12 cellular contexts compared by ENCODE assay signal in genomic region chr2:74201196-74201595, GRCh38. TPM values are rescaled to one million over a fixed set of nuclear protein-coding genes. Genes with fewer than 3 reads are reported as not detected.
DNase-seq lines count a peak whose midpoint lies in the region; TF ChIP-seq lines count a peak whose summit lies in the region.
"Had no signal": no experiment of that assay in that cellular context is flagged by ENCODE, and none has a peak within 500 bp of the region (broad histone marks: within the 10 kb centered on the region; RNA-seq: fewer than 3 reads in every experiment).

No MANE protein-coding gene starts in this region.

- H3K27me3 Mint-ChIP-seq in T-helper 2 cell treated with Interferon-gamma antibody and Interleukin-4, amounts not matched to agents 5 μg/mL and 100 μg/mL, for 36 hours (ENCODE audit: low read depth): peaks cover 2% of the 10 kb centered on the region

- no peak overlapping the region for H3K9ac ChIP-seq in mammary epithelial cell (ENCODE audit: insufficient read depth, low read length)
- H3K9ac ChIP-seq in skeletal muscle satellite cell (ENCODE audit: low read depth, low read length): no peak overlapping the region

- peaks cover 16% of the 10 kb centered on the region for H4K20me1 ChIP-seq in mammary epithelial cell (ENCODE audit: insufficient read depth, low read length)

- peak overlapping the region; percentile 99 for H3K4me3 Mint-ChIP-seq in T-helper 2 cell treated with Interferon-gamma antibody and Interleukin-4, amounts not matched to agents 5 μg/mL and 100 μg/mL, for 36 hours

- H3K36me3 ChIP-seq in MG63: peaks cover 67% of the 10 kb centered on the region
- H3K36me3 ChIP-seq in mammary epithelial cell (ENCODE audit: insufficient read depth, low read length): peaks cover 10% of the 10 kb centered on the region
- no peaks in the 10 kb centered on the region for H3K36me3 ChIP-seq in skeletal muscle satellite cell (ENCODE audit: insufficient read depth, low read length)

- no peak overlapping the region for H3K27ac ChIP-seq in mammary epithelial cell (ENCODE audit: insufficient read depth, low read depth, low read length)

- no peak for DNase-seq in T-helper 2 cell treated with Interferon-gamma antibody and Interleukin-4, amounts not matched to agents 5 μg/mL and 100 μg/mL, for 36 hours (ENCODE audit: low spot score)
- no peak for DNase-seq in T-helper 2 cell
- no peak for DNase-seq in MG63
- DNase-seq in mammary epithelial cell: no peak
- DNase-seq in COLO668 (lab: John Stamatoyannopoulos, UW; ENCODE audit: unreplicated experiment): no peak
- no peak for DNase-seq in retina
- no peak for DNase-seq in DMS53 treated with DMSO at 0.1 percent for 48 hours (lab: John Stamatoyannopoulos, UW; ENCODE audit: unreplicated experiment)
- DNase-seq: ACHN; activated CD4-positive, CD25-positive, alpha-beta regulatory T cell; KBM-7; testis had no signal

- in situ Hi-C loops in mammary epithelial cell (cut with MboI; ENCODE audit: low sequenced_read_pairs in 2 of 2): no loop called here

- H3K27ac Mint-ChIP-seq in T-helper 2 cell treated with Interferon-gamma antibody and Interleukin-4, amounts not matched to agents 5 μg/mL and 100 μg/mL, for 36 hours: peak overlapping the region; percentile 70

- H3K27me3 ChIP-seq in MG63 (no peaks in the 10 kb centered on the region), mammary epithelial cell (ENCODE audit: insufficient read depth, low read length) (no peaks in the 10 kb centered on the region), skeletal muscle satellite cell (ENCODE audit: control insufficient read depth, insufficient read depth, low read length) (no peaks in the 10 kb centered on the region)
- H3K27me3 ChIP-seq: testis had no signal

- dilution Hi-C loops in mammary epithelial cell (cut with HindIII; ENCODE audit: low sequenced_read_pairs): no loop called here

- H3K4me3 ChIP-seq in MG63 (peak overlapping the region; percentile 100; the same call in 1 of the 2 replicates), mammary epithelial cell (replicated peaks in 1 of 3; ENCODE audit: insufficient read depth in 1 of 3, low read depth in 2 of 3, low read length in 3 of 3) (no peak overlapping the region), skeletal muscle satellite cell (ENCODE audit: low read length) (peak overlapping the region; percentile 30)
- H3K4me3 ChIP-seq: testis had no signal

- H3K79me2 ChIP-seq in mammary epithelial cell (ENCODE audit: insufficient read depth, low read length): peaks cover 77% of the 10 kb centered on the region

- H3K4me1 ChIP-seq in mammary epithelial cell (ENCODE audit: insufficient read depth, low read length): peaks cover 28% of the 10 kb centered on the region
- H3K4me1 ChIP-seq in skeletal muscle satellite cell (ENCODE audit: control insufficient read depth, insufficient read depth, low read length): peaks cover 38% of the 10 kb centered on the region

- 100% methylated on average over 2 of the region's 3 CpGs for WGBS in mammary epithelial cell (ENCODE audit: low coverage, missing lambda C conversion rate)

- H3K4me1 Mint-ChIP-seq in T-helper 2 cell treated with Interferon-gamma antibody and Interleukin-4, amounts not matched to agents 5 μg/mL and 100 μg/mL, for 36 hours (ENCODE audit: low read depth): peaks cover 71% of the 10 kb centered on the region

- TF ChIP-seq CTCF in mammary epithelial cell (conservative IDR thresholded peaks at IDR 0.05 in 1 of 2, IDR thresholded peaks at IDR 0.05 in 1 of 2; ENCODE audit: extremely low read depth in 1 of 2, insufficient read depth in 1 of 2, low read depth in 1 of 2, low read length in 2 of 2): no peak

- BruUV-seq in mammary epithelial cell (replicated peaks; lab: Mats Ljungman, UMichigan): no TSS peak

- intact Hi-C loops in mammary epithelial cell (cut with micrococcal nuclease): no loop called here

- peaks cover 56% of the 10 kb centered on the region for H3K36me3 Mint-ChIP-seq in T-helper 2 cell treated with Interferon-gamma antibody and Interleukin-4, amounts not matched to agents 5 μg/mL and 100 μg/mL, for 36 hours (ENCODE audit: low read depth)

- peak overlapping the region; percentile 43 for H3K4me2 ChIP-seq in mammary epithelial cell (ENCODE audit: insufficient read depth, low read depth, low read length)
- H3K4me2 ChIP-seq in skeletal muscle satellite cell (ENCODE audit: low read length): peak overlapping the region; percentile 95

- H3K9me3 ChIP-seq in MG63 (no peaks in the 10 kb centered on the region), mammary epithelial cell (replicated peaks; ENCODE audit: insufficient read depth, low read length) (no peaks in the 10 kb centered on the region), skeletal muscle satellite cell (replicated peaks; ENCODE audit: low read length) (no peaks in the 10 kb centered on the region)
- H3K9me3 ChIP-seq: testis had no signal

- no peak overlapping the region for H2AFZ ChIP-seq in mammary epithelial cell (ENCODE audit: low read depth, low read length)

- CTCF ChIA-PET in mammary epithelial cell (lab: Charles Lee; ENCODE audit: low non-redundant PET): no interaction called here

- no peaks in the 10 kb centered on the region for H3K9me3 Mint-ChIP-seq in T-helper 2 cell treated with Interferon-gamma antibody and Interleukin-4, amounts not matched to agents 5 μg/mL and 100 μg/mL, for 36 hours

RNA-seq across cellular contexts. Expression of gene MTHFD2, which starts 2.8 kb away (rescaled TPM):
- total RNA-seq in MG63 (2014; rRNA removed; shearing (Covaris generic); ENCODE audit: low replicate concordance): 445 and 448 TPM in 2 replicates
- 100 to 1,000 TPM; 302 to 350 TPM for total RNA-seq in mammary epithelial cell
- polyA plus RNA-seq in mammary epithelial cell: 187 TPM
- 119 TPM for polyA minus RNA-seq in mammary epithelial cell
- total RNA-seq in skeletal muscle satellite cell (2012; rRNA removed): 86.3 and 103 TPM in 2 replicates

RNA-seq across cellular contexts. Expression of gene MOB1A, which starts 22.5 kb away (rescaled TPM):
- total RNA-seq in MG63 (2014; rRNA removed; shearing (Covaris generic); ENCODE audit: low replicate concordance): 95.6 and 187 TPM in 2 replicates
- total RNA-seq in mammary epithelial cell: 100 to 1,000 TPM; 104 to 125 TPM
- 36.6 TPM for polyA plus RNA-seq in mammary epithelial cell
- 123 TPM for polyA minus RNA-seq in mammary epithelial cell
- 81.5 and 84.9 TPM in 2 replicates for total RNA-seq in skeletal muscle satellite cell (2012; rRNA removed)

RNA-seq across cellular contexts. Expression of gene BOLA3, which starts 53.5 kb away (rescaled TPM):
- total RNA-seq in MG63 (2014; rRNA removed; shearing (Covaris generic); ENCODE audit: low replicate concordance): 132 and 206 TPM in 2 replicates
- 10 to 100 TPM; 20.5 to 80.6 TPM for total RNA-seq in mammary epithelial cell
- polyA plus RNA-seq in mammary epithelial cell: 67.2 TPM
- polyA minus RNA-seq in mammary epithelial cell: not detected
- 87.2 and 114 TPM in 2 replicates for total RNA-seq in skeletal muscle satellite cell (2012; rRNA removed)

Comparison
In these comparisons a context has a peak if more than half of its experiments do, and no peak if none do; other contexts are left out.
1. H3K4me3 ChIP-seq: peak in MG63 (single experiment) and skeletal muscle satellite cell (single experiment); none in mammary epithelial cell (0 of 3).